8 cellular contexts compared by ENCODE assay signal in the genomic region with DNA sequence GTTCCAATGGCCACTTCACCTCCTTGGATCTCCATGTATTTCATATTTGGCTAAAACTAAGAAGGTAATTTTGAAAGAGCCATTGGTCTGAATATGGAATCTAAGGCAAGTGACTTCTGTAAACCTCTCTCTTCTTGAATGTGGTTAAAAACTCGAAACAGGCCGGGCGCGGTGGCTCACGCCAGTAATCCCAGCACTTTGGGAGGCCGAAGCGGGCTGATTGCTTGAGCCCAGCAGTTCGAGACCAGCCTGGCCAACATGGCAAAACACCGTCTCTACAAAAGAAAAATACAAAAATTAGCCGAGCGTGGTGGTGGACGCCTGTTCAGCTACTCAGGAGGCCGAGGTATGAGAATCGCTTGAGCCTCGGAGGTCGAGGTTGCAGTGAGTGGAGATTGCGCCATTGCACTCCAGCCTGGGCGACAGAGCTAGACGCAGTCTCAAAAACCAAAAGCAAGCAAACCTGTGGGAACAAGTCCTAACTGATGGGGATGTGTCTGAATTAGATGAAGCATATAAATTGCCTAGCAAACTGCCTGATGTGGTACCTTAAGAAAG. TPM values are rescaled to one million over a fixed set of nuclear protein-coding genes. Genes with fewer than 3 reads are reported as not detected.
A peak's percentile ranks its signal among the peaks of the same experiment; 100 is the strongest.
DNase-seq lines count a peak whose midpoint lies in the region; ATAC-seq and TF ChIP-seq lines count a peak whose summit lies in the region.

No MANE protein-coding gene starts in this region.

- no peaks in the 10 kb centered on the region for H3K9me3 Mint-ChIP-seq in GM23338

- no peaks in the 10 kb centered on the region for H3K9me3 ChIP-seq in skeletal muscle satellite cell (replicated peaks; ENCODE audit: low read length)

- TF ChIP-seq CTCF in GM23338 (conservative IDR thresholded peaks at IDR 0.05; ENCODE audit: low read depth in 2 of 2), result no peak
- TF ChIP-seq CTCF in VCaP (conservative IDR thresholded peaks at IDR 0.05), result no peak
- TF ChIP-seq CTCF in fibroblast of the aortic adventitia (IDR thresholded peaks at IDR 0.05; ENCODE audit: insufficient read depth, low read length), result no peak

- H3K4me1 ChIP-seq in GM23338 (ENCODE audit: insufficient read depth) (peaks cover 6% of the 10 kb centered on the region; the same call in 1 of the 2 replicates), skeletal muscle satellite cell (ENCODE audit: control insufficient read depth, insufficient read depth, low read length) (peaks cover 25% of the 10 kb centered on the region)

- H3F3A ChIP-seq in GM23338 (replicated peaks; ENCODE audit: low read depth), result no peaks in the 10 kb centered on the region

- peak overlapping the region; percentile 94 for H3K4me3 Mint-ChIP-seq in GM23338

- peaks cover 10% of the 10 kb centered on the region for H3K27me3 Mint-ChIP-seq in GM23338 (ENCODE audit: insufficient read depth, low read depth, poor library complexity)

- peak overlapping the region; percentile 98 for H3K27ac Mint-ChIP-seq in GM23338

- H2AFZ ChIP-seq in GM23338, result no peak overlapping the region

- H3K36me3 ChIP-seq in GM23338 (ENCODE audit: insufficient read depth), result no peaks in the 10 kb centered on the region
- H3K36me3 ChIP-seq in skeletal muscle satellite cell (ENCODE audit: insufficient read depth, low read length), result no peaks in the 10 kb centered on the region

- H3K4me2 ChIP-seq in GM23338 (peak overlapping the region; percentile 85), skeletal muscle satellite cell (ENCODE audit: low read length) (peak overlapping the region; percentile 81)

- peaks cover 17% of the 10 kb centered on the region; the same call in 1 of the 2 replicates for H3K79me2 ChIP-seq in GM23338 (replicated peaks; ENCODE audit: insufficient read depth)

- no peak for DNase-seq in GM23338 (ENCODE audit: low spot score)
- DNase-seq in fibroblast of the aortic adventitia (ENCODE audit: low read depth), result no peak
- no peak for DNase-seq in NCI-H748 (lab: John Stamatoyannopoulos, UW; ENCODE audit: unreplicated experiment)
- no peak for DNase-seq in NCI-H526 (lab: John Stamatoyannopoulos, UW)

- no peak for ATAC-seq in GM23338
- no peak for ATAC-seq in GM18519 (IDR thresholded peaks at IDR 0.05; ENCODE audit: low FRiP score, unreplicated experiment)
- ATAC-seq in GM18868 (IDR thresholded peaks at IDR 0.05; ENCODE audit: unreplicated experiment), result no peak

- H3K27me3 ChIP-seq in GM23338 (ENCODE audit: insufficient read depth), result no peaks in the 10 kb centered on the region
- no peaks in the 10 kb centered on the region for H3K27me3 ChIP-seq in skeletal muscle satellite cell (ENCODE audit: control insufficient read depth, insufficient read depth, low read length)

- H3K36me3 Mint-ChIP-seq in GM23338 (ENCODE audit: low read depth), result peaks cover 8% of the 10 kb centered on the region; the same call in 2 of the 3 replicates

- H3K27ac ChIP-seq in GM23338 (ENCODE audit: low read depth) (peak overlapping the region; percentile 96; the same call in 1 of the 2 replicates), VCaP (peak overlapping the region; percentile 99; the same call in 1 of the 2 replicates)

- H4K20me1 ChIP-seq in GM23338 (replicated peaks; ENCODE audit: insufficient read depth), result no peaks in the 10 kb centered on the region

- H3K4me3 ChIP-seq in GM23338, result peak overlapping the region; percentile 98
- peak overlapping the region; percentile 99 for H3K4me3 ChIP-seq in fibroblast of the aortic adventitia (ENCODE audit: low read depth, low read length)
- peak overlapping the region; percentile 88 for H3K4me3 ChIP-seq in skeletal muscle satellite cell (ENCODE audit: low read length)

- peaks cover 19% of the 10 kb centered on the region for H3K4me1 Mint-ChIP-seq in GM23338

- peak overlapping the region; percentile 99 for H3K9ac ChIP-seq in skeletal muscle satellite cell (ENCODE audit: low read depth, low read length)

- no peaks in the 10 kb centered on the region for H3K9me2 ChIP-seq in GM23338 (ENCODE audit: insufficient read depth)

TF ChIP-seq in GM23338, 12 proteins besides CTCF, POLR2A, EP300 and RAD21:
- TF ChIP-seq CREB1 (CRISPR knock-in tag; IDR thresholded peaks at IDR 0.05; ENCODE audit: low read depth), result no peak
- TF ChIP-seq POLR2AphosphoS5 (IDR thresholded peaks at IDR 0.05; ENCODE audit: low read depth), result no peak
- TF ChIP-seq, protein P1, sequence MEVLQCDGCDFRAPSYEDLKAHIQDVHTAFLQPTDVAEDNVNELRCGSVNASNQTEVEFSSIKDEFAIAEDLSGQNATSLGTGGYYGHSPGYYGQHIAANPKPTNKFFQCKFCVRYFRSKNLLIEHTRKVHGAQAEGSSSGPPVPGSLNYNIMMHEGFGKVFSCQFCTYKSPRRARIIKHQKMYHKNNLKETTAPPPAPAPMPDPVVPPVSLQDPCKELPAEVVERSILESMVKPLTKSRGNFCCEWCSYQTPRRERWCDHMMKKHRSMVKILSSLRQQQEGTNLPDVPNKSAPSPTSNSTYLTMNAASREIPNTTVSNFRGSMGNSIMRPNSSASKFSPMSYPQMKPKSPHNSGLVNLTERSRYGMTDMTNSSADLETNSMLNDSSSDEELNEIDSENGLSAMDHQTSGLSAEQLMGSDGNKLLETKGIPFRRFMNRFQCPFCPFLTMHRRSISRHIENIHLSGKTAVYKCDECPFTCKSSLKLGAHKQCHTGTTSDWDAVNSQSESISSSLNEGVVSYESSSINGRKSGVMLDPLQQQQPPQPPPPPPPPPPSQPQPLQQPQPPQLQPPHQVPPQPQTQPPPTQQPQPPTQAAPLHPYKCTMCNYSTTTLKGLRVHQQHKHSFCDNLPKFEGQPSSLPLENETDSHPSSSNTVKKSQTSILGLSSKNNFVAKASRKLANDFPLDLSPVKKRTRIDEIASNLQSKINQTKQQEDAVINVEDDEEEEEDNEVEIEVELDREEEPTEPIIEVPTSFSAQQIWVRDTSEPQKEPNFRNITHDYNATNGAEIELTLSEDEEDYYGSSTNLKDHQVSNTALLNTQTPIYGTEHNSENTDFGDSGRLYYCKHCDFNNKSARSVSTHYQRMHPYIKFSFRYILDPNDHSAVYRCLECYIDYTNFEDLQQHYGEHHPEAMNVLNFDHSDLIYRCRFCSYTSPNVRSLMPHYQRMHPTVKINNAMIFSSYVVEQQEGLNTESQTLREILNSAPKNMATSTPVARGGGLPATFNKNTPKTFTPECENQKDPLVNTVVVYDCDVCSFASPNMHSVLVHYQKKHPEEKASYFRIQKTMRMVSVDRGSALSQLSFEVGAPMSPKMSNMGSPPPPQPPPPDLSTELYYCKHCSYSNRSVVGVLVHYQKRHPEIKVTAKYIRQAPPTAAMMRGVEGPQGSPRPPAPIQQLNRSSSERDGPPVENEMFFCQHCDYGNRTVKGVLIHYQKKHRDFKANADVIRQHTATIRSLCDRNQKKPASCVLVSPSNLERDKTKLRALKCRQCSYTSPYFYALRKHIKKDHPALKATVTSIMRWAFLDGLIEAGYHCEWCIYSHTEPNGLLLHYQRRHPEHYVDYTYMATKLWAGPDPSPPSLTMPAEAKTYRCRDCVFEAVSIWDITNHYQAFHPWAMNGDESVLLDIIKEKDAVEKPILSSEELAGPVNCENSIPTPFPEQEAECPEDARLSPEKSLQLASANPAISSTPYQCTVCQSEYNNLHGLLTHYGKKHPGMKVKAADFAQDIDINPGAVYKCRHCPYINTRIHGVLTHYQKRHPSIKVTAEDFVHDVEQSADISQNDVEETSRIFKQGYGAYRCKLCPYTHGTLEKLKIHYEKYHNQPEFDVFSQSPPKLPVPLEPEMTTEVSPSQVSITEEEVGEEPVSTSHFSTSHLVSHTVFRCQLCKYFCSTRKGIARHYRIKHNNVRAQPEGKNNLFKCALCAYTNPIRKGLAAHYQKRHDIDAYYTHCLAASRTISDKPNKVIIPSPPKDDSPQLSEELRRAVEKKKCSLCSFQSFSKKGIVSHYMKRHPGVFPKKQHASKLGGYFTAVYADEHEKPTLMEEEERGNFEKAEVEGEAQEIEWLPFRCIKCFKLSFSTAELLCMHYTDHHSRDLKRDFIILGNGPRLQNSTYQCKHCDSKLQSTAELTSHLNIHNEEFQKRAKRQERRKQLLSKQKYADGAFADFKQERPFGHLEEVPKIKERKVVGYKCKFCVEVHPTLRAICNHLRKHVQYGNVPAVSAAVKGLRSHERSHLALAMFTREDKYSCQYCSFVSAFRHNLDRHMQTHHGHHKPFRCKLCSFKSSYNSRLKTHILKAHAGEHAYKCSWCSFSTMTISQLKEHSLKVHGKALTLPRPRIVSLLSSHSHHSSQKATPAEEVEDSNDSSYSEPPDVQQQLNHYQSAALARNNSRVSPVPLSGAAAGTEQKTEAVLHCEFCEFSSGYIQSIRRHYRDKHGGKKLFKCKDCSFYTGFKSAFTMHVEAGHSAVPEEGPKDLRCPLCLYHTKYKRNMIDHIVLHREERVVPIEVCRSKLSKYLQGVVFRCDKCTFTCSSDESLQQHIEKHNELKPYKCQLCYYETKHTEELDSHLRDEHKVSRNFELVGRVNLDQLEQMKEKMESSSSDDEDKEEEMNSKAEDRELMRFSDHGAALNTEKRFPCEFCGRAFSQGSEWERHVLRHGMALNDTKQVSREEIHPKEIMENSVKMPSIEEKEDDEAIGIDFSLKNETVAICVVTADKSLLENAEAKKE (CRISPR knock-in tag; IDR thresholded peaks at IDR 0.05), result no peak
- TF ChIP-seq NANOG (IDR thresholded peaks at IDR 0.05; ENCODE audit: borderline replicate concordance), result no peak
- TF ChIP-seq, protein P2, sequence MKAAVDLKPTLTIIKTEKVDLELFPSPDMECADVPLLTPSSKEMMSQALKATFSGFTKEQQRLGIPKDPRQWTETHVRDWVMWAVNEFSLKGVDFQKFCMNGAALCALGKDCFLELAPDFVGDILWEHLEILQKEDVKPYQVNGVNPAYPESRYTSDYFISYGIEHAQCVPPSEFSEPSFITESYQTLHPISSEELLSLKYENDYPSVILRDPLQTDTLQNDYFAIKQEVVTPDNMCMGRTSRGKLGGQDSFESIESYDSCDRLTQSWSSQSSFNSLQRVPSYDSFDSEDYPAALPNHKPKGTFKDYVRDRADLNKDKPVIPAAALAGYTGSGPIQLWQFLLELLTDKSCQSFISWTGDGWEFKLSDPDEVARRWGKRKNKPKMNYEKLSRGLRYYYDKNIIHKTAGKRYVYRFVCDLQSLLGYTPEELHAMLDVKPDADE (IDR thresholded peaks at IDR 0.05), result no peak
- TF ChIP-seq ZNF114 (CRISPR knock-in tag; IDR thresholded peaks at IDR 0.05), result no peak

RNA-seq across cellular contexts. Expression of a gene that starts 2.2 kb away (rescaled TPM):
- 9.8 and 10.7 TPM in 2 replicates for total RNA-seq in GM23338 (2014; rRNA removed; shearing (Covaris generic))
- polyA plus RNA-seq in GM23338 (2016; fragmentation: Nextera tagmentation; extraction: Ambion mirVana), result 7.3 and 7.9 TPM in 2 replicates
- 14.6 and 27.3 TPM in 2 replicates for total RNA-seq in fibroblast of the aortic adventitia (ENCODE audit: low replicate concordance)
- total RNA-seq in skeletal muscle satellite cell (2012; rRNA removed), result 10.4 and 17.9 TPM in 2 replicates
